In the genomic region with DNA sequence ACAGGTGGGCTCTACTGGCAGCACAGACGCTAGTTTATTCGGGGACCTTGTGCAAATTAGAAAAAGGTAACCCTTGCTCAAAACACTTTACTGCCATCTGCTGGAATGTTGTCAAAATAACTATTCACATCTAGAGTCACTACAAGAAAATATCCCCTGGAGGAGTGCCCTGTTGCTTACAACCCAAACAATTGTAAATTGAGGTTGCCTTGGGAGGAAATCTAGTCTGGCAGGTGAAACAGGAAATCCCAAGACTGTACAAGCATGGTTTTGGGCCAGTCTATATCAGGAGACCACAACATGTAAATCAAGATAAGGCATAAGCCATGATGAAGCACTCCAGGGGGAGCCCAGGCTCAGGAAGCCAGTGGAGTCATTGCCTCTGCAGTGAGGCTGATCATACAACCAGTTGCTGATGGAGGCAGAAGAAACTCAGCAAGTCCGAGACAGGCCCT, we compare ENCODE assay signal across 8 cellular contexts.
A peak's percentile ranks its signal among the peaks of the same experiment; 100 is the strongest.
DNase-seq lines count a peak whose midpoint lies in the region; ATAC-seq and TF ChIP-seq lines count a peak whose summit lies in the region.

No MANE protein-coding gene starts in this region.

- H3K27me3 ChIP-seq in AG04450 (ENCODE audit: control insufficient read depth, insufficient read depth, low read length): peaks cover 2% of the 10 kb centered on the region
- H3K27me3 ChIP-seq in liver (ENCODE audit: control insufficient read depth in 4 of 4, insufficient read depth in 4 of 4, low read length in 3 of 4): no peaks in the 10 kb centered on the region

- peak; percentile 78 to 84 for TF ChIP-seq RAD21 in liver (IDR thresholded peaks at IDR 0.05)

- H3K9ac ChIP-seq in liver (ENCODE audit: low read depth in 1 of 2, low read length in 2 of 2): no peak overlapping the region

- 8% methylated on average over 3 of the region's 3 CpGs for WGBS in liver

- no peaks in the 10 kb centered on the region for H3K9me3 ChIP-seq in AG04450 (ENCODE audit: control insufficient read depth, insufficient read depth, low read length)
- H3K9me3 ChIP-seq in liver (ENCODE audit: control insufficient read depth in 4 of 4, low read length in 3 of 4): no peaks in the 10 kb centered on the region

- in situ Hi-C loops in T47D (cut with HindIII; ENCODE audit: low pct_unique_long_range_greater_than_20kb, low sequenced_read_pairs): no loop called here

- DNase-seq in AG04450 (ENCODE audit: low read depth, low spot score) (peak; percentile 20), HPDE6-E6E7 (ENCODE audit: extremely low spot score) (peak; percentile 49), NCI-H774 (lab: John Stamatoyannopoulos, UW) (peak; percentile 48), T47D (ENCODE audit: low read depth in 1 of 2, low spot score in 1 of 2) (peak; percentile 42 to 70)
- no peak for DNase-seq in stimulated activated CD4-positive, alpha-beta T cell treated with anti-CD3 and anti-CD28 coated beads, Interleukin-12 subunit alpha, Interleukin-12 subunit beta, amount 100 ng/mL, for 4 hours

- TF ChIP-seq CTCF in AG04450 (IDR thresholded peaks at IDR 0.05; ENCODE audit: low read depth, low read length) (peak; percentile 66), GM12872 (IDR thresholded peaks at IDR 0.05; ENCODE audit: insufficient read depth, low read depth, low read length) (peak; percentile 58), liver (IDR thresholded peaks at IDR 0.05; ENCODE audit: low read depth, low read length, missing input control) (peak; percentile 51)

- no peak for ATAC-seq in HG03442 (IDR thresholded peaks at IDR 0.05; ENCODE audit: unreplicated experiment)

- H3K4me3 ChIP-seq in AG04450 (ENCODE audit: low read depth, low read length): no peak overlapping the region
- no peak overlapping the region for H3K4me3 ChIP-seq in liver (ENCODE audit: low read depth in 1 of 3, low read length in 3 of 3)

- CTCF ChIA-PET in AG04450 (lab: Charles Lee): interaction anchor here (0.6 to 14.4 kb wide), 9 partner anchors 15 to 1212 kb away, joined by 3 to 337 read pairs (median 5); a partner anchor contains a TSS

- no peaks in the 10 kb centered on the region for H3K4me1 ChIP-seq in liver (ENCODE audit: control insufficient read depth in 4 of 4, insufficient read depth in 4 of 4, low read length in 3 of 4)

- H3K27ac ChIP-seq in AG04450 (ENCODE audit: low read depth, low read length) (no peak overlapping the region), liver (ENCODE audit: low read depth in 1 of 2, low read length in 2 of 2) (no peak overlapping the region)

- H3K36me3 ChIP-seq in liver (ENCODE audit: control insufficient read depth in 4 of 4, insufficient read depth in 3 of 4, low read depth in 1 of 4, low read length in 3 of 4): no peaks in the 10 kb centered on the region

- POLR2A ChIA-PET in AG04450 (lab: Yijun Ruan, JAX): no interaction called here

TF ChIP-seq in liver, 16 proteins besides CTCF, POLR2A, EP300 and RAD21:
- TF ChIP-seq TAF1 (conservative IDR thresholded peaks at IDR 0.05): no peak
- TF ChIP-seq FOXA2 (IDR thresholded peaks at IDR 0.05): no peak
- TF ChIP-seq, protein P1, sequence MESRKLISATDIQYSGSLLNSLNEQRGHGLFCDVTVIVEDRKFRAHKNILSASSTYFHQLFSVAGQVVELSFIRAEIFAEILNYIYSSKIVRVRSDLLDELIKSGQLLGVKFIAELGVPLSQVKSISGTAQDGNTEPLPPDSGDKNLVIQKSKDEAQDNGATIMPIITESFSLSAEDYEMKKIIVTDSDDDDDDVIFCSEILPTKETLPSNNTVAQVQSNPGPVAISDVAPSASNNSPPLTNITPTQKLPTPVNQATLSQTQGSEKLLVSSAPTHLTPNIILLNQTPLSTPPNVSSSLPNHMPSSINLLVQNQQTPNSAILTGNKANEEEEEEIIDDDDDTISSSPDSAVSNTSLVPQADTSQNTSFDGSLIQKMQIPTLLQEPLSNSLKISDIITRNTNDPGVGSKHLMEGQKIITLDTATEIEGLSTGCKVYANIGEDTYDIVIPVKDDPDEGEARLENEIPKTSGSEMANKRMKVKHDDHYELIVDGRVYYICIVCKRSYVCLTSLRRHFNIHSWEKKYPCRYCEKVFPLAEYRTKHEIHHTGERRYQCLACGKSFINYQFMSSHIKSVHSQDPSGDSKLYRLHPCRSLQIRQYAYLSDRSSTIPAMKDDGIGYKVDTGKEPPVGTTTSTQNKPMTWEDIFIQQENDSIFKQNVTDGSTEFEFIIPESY (IDR thresholded peaks at IDR 0.05): no peak
- TF ChIP-seq RXRA (IDR thresholded peaks at IDR 0.05): no peak
- TF ChIP-seq, protein P2, sequence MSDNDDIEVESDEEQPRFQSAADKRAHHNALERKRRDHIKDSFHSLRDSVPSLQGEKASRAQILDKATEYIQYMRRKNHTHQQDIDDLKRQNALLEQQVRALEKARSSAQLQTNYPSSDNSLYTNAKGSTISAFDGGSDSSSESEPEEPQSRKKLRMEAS (IDR thresholded peaks at IDR 0.05): no peak
- TF ChIP-seq GABPA (IDR thresholded peaks at IDR 0.05 in 1 of 2, conservative IDR thresholded peaks at IDR 0.05 in 1 of 2): no peak
- TF ChIP-seq, protein P3, sequence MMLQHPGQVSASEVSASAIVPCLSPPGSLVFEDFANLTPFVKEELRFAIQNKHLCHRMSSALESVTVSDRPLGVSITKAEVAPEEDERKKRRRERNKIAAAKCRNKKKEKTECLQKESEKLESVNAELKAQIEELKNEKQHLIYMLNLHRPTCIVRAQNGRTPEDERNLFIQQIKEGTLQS (IDR thresholded peaks at IDR 0.05): no peak
TF ChIP-seq in liver: peak in this region for 0.
